In the genomic region with DNA sequence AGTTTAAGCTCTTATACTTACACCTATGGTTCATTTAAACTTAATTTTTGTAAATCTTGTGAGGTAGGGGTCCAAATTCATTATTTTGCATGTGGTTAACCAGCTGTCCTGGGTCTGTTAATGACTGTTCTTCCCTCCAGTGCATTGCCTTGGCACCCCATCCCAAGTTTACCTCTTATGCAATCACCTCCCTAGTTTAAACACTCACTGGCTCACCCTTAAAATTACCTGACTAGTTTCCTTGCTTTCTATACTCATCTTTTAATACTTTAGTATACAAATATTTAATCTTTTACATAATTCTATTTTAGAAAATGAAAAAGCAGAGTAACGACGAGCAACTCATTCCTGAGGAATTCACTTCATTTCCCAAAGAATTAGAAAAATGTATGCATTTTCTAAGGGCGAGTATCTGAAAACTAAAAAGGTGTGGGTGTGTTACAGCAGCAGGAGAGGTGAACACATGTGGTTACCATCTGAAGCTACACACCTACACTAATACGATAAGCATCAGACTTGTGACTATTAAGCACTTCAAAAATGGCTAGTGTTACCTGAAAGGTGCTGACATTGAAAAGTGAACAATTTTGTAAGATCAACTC, we compare ENCODE assay signal across 27 cellular contexts. TPM values are rescaled to one million over a fixed set of nuclear protein-coding genes. Genes with fewer than 3 reads are reported as not detected.
DNase-seq lines count a peak whose midpoint lies in the region; ATAC-seq, FAIRE-seq and TF ChIP-seq lines count a peak whose summit lies in the region.
"Had no signal": no experiment of that assay in that cellular context is flagged by ENCODE, and none has a peak within 500 bp of the region (broad histone marks: within the 10 kb centered on the region; RNA-seq: fewer than 3 reads in every experiment).

No MANE protein-coding gene starts in this region.

- peaks cover 50% of the 10 kb centered on the region for H3K79me2 ChIP-seq in SK-N-SH (ENCODE audit: insufficient read depth)

- H3K9me2 ChIP-seq in SK-N-SH = no peaks in the 10 kb centered on the region

- no peak for TF ChIP-seq RAD21 in SK-N-SH (IDR thresholded peaks at IDR 0.05; ENCODE audit: low read length)

- no peak for TF ChIP-seq CTCF in SK-N-SH (IDR thresholded peaks at IDR 0.05)
- no peak for TF ChIP-seq CTCF in foreskin keratinocyte (conservative IDR thresholded peaks at IDR 0.05)
- TF ChIP-seq CTCF in upper lobe of right lung (IDR thresholded peaks at IDR 0.05) = no peak

- H3K27ac ChIP-seq in SK-N-SH (ENCODE audit: low read depth in 2 of 2, low read length in 1 of 2) (no peak overlapping the region), foreskin keratinocyte (no peak overlapping the region), upper lobe of right lung (no peak overlapping the region)
- H3K27ac ChIP-seq: brain microvascular endothelial cell, epithelial cell of prostate, right atrium auricular region, tibial artery had no signal

- H3K9me3 ChIP-seq in SK-N-SH (no peaks in the 10 kb centered on the region), upper lobe of right lung (no peaks in the 10 kb centered on the region)
- H3K9me3 ChIP-seq: Caco-2, right atrium auricular region, tibial artery had no signal

- H4K20me1 ChIP-seq in SK-N-SH (ENCODE audit: insufficient read depth) = no peaks in the 10 kb centered on the region; the same call in 1 of the 2 replicates

- H3K4me3 ChIP-seq in SK-N-SH (ENCODE audit: low read depth in 2 of 2, low read length in 1 of 2) (no peak overlapping the region), upper lobe of right lung (no peak overlapping the region)
- H3K4me3 ChIP-seq: right atrium auricular region, tibial artery had no signal

- intact Hi-C loops in upper lobe of right lung (cut with DNase I) = no loop called here

- no peaks in the 10 kb centered on the region for H3K27me3 ChIP-seq in SK-N-SH (ENCODE audit: insufficient read depth)
- H3K27me3 ChIP-seq in foreskin keratinocyte = no peaks in the 10 kb centered on the region
- H3K27me3 ChIP-seq in upper lobe of right lung = no peaks in the 10 kb centered on the region
- H3K27me3 ChIP-seq: brain microvascular endothelial cell, right atrium auricular region, tibial artery had no signal

- CTCF ChIA-PET in SK-N-SH (lab: Yijun Ruan, JAX) = interaction anchor here (1.0 kb wide), 1 partner anchor 137 kb away, joined by 3 read pairs; no protein-coding TSS in a partner anchor

- WGBS in SK-N-SH (ENCODE audit: low lambda C conversion rate) = 50% methylated on average over 4 of the region's 4 CpGs

- 0 out of 4 replicates have a peak, but pooled peaks cover 0 to 5% of the 10 kb centered on the region in 2 experiments for H3K4me1 ChIP-seq in SK-N-SH (ENCODE audit: control insufficient read depth in 1 of 2, insufficient read depth in 2 of 2, low read depth in 1 of 2, low read length in 1 of 2)
- peaks cover 28% of the 10 kb centered on the region for H3K4me1 ChIP-seq in foreskin keratinocyte
- H3K4me1 ChIP-seq in upper lobe of right lung = no peaks in the 10 kb centered on the region

- POLR2A ChIA-PET in SK-N-SH (lab: Yijun Ruan, JAX) = no interaction called here

- H2AFZ ChIP-seq in SK-N-SH (ENCODE audit: low read depth) = no peak overlapping the region

- no peak for TF ChIP-seq EP300 in SK-N-SH (IDR thresholded peaks at IDR 0.05; ENCODE audit: borderline replicate concordance in 1 of 2, low read depth in 1 of 2, low read length in 1 of 2)

- DNase-seq in H54 (ENCODE audit: insufficient read length, low spot score) = no peak
- DNase-seq in SK-N-SH = no peak
- peak; percentile 54 to 76 for DNase-seq in foreskin keratinocyte
- no peak for DNase-seq in upper lobe of right lung
- no peak for DNase-seq in effector CD8-positive, alpha-beta T cell (lab: John Stamatoyannopoulos, UW)
- DNase-seq in SHP77 (lab: John Stamatoyannopoulos, UW) = no peak
- DNase-seq: activated CD4-positive, alpha-beta memory T cell treated with anti-CD3 and anti-CD28 coated beads, Interleukin-2, amount 10 ng/mL, durations not matched to agents 7 days and 5 days; activated CD8-positive, alpha-beta memory T cell treated with anti-CD3 and anti-CD28 coated beads, Interleukin-2, amount 50 U/mL, for 4 hours; activated naive CD4-positive, alpha-beta T cell treated with anti-CD3 and anti-CD28 coated beads, Interleukin-2, amount 10 ng/mL, durations not matched to agents 7 days and 5 days; brain microvascular endothelial cell; C1 segment of cervical spinal cord; Caco-2; DMS53; GF-D8; GOT3; NCI-H1417; NCI-H2029; NCI-H524; OCI-M1; stimulated activated CD4-positive, alpha-beta T cell treated with anti-CD3 and anti-CD28 coated beads, Interleukin-12 subunit alpha, Interleukin-12 subunit beta, amount 100 ng/mL, for 4 hours; stimulated activated CD4-positive, alpha-beta T cell treated with anti-CD3 and anti-CD28 coated beads, Interleukin-2, amount 100 ng/mL, for 48 hours; tibial artery had no signal

- no peak overlapping the region for H3K4me2 ChIP-seq in SK-N-SH

- H3F3A ChIP-seq in SK-N-SH (replicated peaks; ENCODE audit: insufficient read depth) = peaks cover 8% of the 10 kb centered on the region

- ATAC-seq in foreskin keratinocyte = peak; percentile 76
- peak; percentile 54 for ATAC-seq in upper lobe of right lung
- no peak for ATAC-seq in GM19023 (IDR thresholded peaks at IDR 0.05; ENCODE audit: unreplicated experiment)
- ATAC-seq: Right ventricle myocardium inferior had no signal

- H3K9ac ChIP-seq in SK-N-SH = no peak overlapping the region

- H3K36me3 ChIP-seq in SK-N-SH (replicated peaks in 1 of 2; ENCODE audit: control insufficient read depth in 1 of 2, insufficient read depth in 2 of 2, low read length in 1 of 2) (peaks cover 0 to 5% of the 10 kb centered on the region in 2 experiments), upper lobe of right lung (no peaks in the 10 kb centered on the region)
- H3K36me3 ChIP-seq: right atrium auricular region had no signal

- FAIRE-seq in H54 (lab: Jason Lieb, UNC) = peak; percentile 62

- no peak for TF ChIP-seq POLR2A in H54 (IDR thresholded peaks at IDR 0.05; ENCODE audit: low read depth, low read length)

TF ChIP-seq in SK-N-SH, 30 proteins besides CTCF, POLR2A, EP300 and RAD21:
- TF ChIP-seq TAF1 (IDR thresholded peaks at IDR 0.05; ENCODE audit: borderline replicate concordance, low read depth, low read length) = no peak
- peak; percentile 38; the same call in 1 of the 2 replicates for TF ChIP-seq TCF12 (IDR thresholded peaks at IDR 0.05)
- TF ChIP-seq NRF1 (IDR thresholded peaks at IDR 0.05; ENCODE audit: low read depth, low read length) = no peak
TF ChIP-seq in SK-N-SH: peak in this region for 1.

RNA-seq across cellular contexts. Expression of a gene that starts 33.7 kb away (rescaled TPM):
- polyA plus RNA-seq in SK-N-SH (2012; rRNA removed) (17.5 and 23.7 TPM in 2 replicates), foreskin keratinocyte (13.8 and 17.6 TPM in 2 replicates)
- 19.8 and 19.9 TPM in 2 replicates for polyA plus RNA-seq in SK-N-SH (2012; cell fraction: cytosol; rRNA removed)
- 15.4 and 26.0 TPM in 2 replicates for polyA plus RNA-seq in SK-N-SH (2012; cell fraction: nucleus; rRNA removed)
- total RNA-seq in foreskin keratinocyte (94.0 and 98.3 TPM in 2 replicates), upper lobe of right lung (147 TPM)
- total RNA-seq: activated CD4-positive, alpha-beta memory T cell treated with anti-CD3 and anti-CD28 coated beads, Interleukin-2, amount 10 ng/mL, durations not matched to agents 7 days and 5 days; activated T-helper 1 cell treated with anti-CD3 and anti-CD28 coated beads, Interleukin-12 subunit alpha, Interleukin-12 subunit beta, Interleukin-2, Interleukin-4 antibody, amounts not matched to agents 30 ng/mL and 10 ng/mL and 1 ng/mL, durations not matched to agents 14 hours and 24 hours and 36 hours had no signal

Comparison
In these comparisons a context has a peak if more than half of its experiments do, and no peak if none do; other contexts are left out.
1. DNase-seq: peak in foreskin keratinocyte (2 of 2); none in H54 (single experiment), SK-N-SH (single experiment), upper lobe of right lung (single experiment), effector CD8-positive, alpha-beta T cell (single experiment) and SHP77 (0 of 2).